20 cellular contexts compared by ENCODE assay signal in genomic region chr10:53135897-53136253, GRCh38.
"Had no signal": no experiment of that assay in that cellular context is flagged by ENCODE, and none has a peak within 500 bp of the region (broad histone marks: within the 10 kb centered on the region; RNA-seq: fewer than 3 reads in every experiment).

No MANE protein-coding gene starts in this region.

- ATAC-seq: activated CD8-positive, alpha-beta T cell treated with anti-CD3 and anti-CD28 coated beads for 36 hours; foreskin keratinocyte; heart left ventricle; WTC11 had no signal

- H3K27me3 ChIP-seq: esophagus muscularis mucosa, foreskin keratinocyte, heart left ventricle, ovary, right lobe of liver, uterus had no signal

- DNase-seq: activated CD4-positive, alpha-beta T cell treated with anti-CD3 and anti-CD28 coated beads, Interleukin-2, amount 50 U/mL, for 1 hour; activated CD8-positive, alpha-beta T cell treated with anti-CD3 and anti-CD28 coated beads for 36 hours; activated T-cell treated with anti-CD3 and anti-CD28 coated beads, Interleukin-2, amount 50 U/mL, for 48 hours; anterior cingulate cortex; dermis blood vessel endothelial cell; effector CD4-positive, alpha-beta T cell; foreskin keratinocyte; heart left ventricle; hypothalamus; immature natural killer cell; kidney; naive B cell; ovary; right lobe of liver; stimulated activated CD4-positive, alpha-beta T cell treated with anti-CD3 and anti-CD28 coated beads, Interleukin-4, amount 100 ng/mL, for 1 hour; trophoblast cell; uterus had no signal

- H3K9me3 ChIP-seq: esophagus muscularis mucosa, heart left ventricle, ovary, right lobe of liver, thoracic aorta, uterus had no signal

- H3K36me3 ChIP-seq: esophagus muscularis mucosa, heart left ventricle, ovary, right lobe of liver, thoracic aorta, uterus had no signal

- H3K4me1 ChIP-seq: esophagus muscularis mucosa, foreskin keratinocyte, heart left ventricle, uterus had no signal

- H3K4me3 ChIP-seq: esophagus muscularis mucosa, heart left ventricle, ovary, right lobe of liver, thoracic aorta, uterus had no signal

- H3K27ac ChIP-seq: esophagus muscularis mucosa, foreskin keratinocyte, heart left ventricle, ovary, right lobe of liver, thoracic aorta, uterus had no signal
